In the genomic region with DNA sequence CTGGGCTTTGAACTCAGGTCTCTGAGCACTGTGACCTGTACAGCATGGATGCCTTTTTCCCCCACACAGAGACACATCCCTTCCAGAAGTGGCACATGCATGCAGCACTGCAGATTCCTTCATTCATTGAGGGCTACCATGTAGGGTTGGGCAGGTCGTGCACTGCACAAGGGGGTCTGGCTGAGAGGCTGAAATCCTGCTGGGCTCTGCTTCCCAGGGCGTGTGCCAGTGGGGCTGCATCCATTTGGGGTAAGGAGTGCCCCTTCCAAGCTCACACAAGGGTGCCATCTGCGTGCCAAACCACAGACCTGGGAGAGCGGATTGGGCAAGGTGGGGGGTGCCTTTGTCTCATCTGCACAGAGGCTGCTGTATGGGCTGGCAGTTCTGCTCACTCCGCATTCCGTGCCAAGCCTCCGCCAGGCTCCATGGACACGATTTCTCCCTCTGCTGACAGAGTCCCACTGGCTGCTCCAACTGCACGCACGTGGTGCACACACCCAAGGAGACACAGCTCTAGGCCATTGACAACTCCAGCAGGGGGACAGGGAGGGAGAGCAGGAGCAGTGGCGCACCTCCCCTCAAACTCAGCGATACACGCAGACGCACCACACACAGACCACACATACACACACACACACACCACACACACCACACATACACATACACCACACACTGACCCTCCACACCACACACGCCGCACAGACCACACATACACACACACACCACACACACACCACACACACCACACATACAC, we compare ENCODE assay signal across 9 cellular contexts. TPM values are rescaled to one million over a fixed set of nuclear protein-coding genes. Genes with fewer than 3 reads are reported as not detected.
A peak's percentile ranks its signal among the peaks of the same experiment; 100 is the strongest.
DNase-seq lines count a peak whose midpoint lies in the region; ATAC-seq and TF ChIP-seq lines count a peak whose summit lies in the region.
"Had no signal": no experiment of that assay in that cellular context is flagged by ENCODE, and none has a peak within 500 bp of the region (broad histone marks: within the 10 kb centered on the region; RNA-seq: fewer than 3 reads in every experiment).

No MANE protein-coding gene starts in this region.

- peak; percentile 67 for DNase-seq in A172 (ENCODE audit: low spot score)
- peak; percentile 39 to 45 for DNase-seq in HAP-1 (ENCODE audit: low spot score in 2 of 2)
- peak; percentile 54 for DNase-seq in RKO (ENCODE audit: low spot score)
- DNase-seq in glutamatergic neuron = peak; percentile 52
- DNase-seq in endothelial cell (ENCODE audit: low spot score) = no peak
- DNase-seq in activated CD4-positive, alpha-beta T cell treated with anti-CD3 and anti-CD28 coated beads, Interleukin-2, amount 50 U/mL, for 48 hours = no peak
- no peak for DNase-seq in GM13977 (ENCODE audit: low spot score)

- peaks cover 4% of the 10 kb centered on the region for H3K36me3 Mint-ChIP-seq in glutamatergic neuron (ENCODE audit: unreplicated experiment)
- peaks cover 4% of the 10 kb centered on the region for H3K36me3 Mint-ChIP-seq in endothelial cell (ENCODE audit: low read depth, unreplicated experiment)

- H3K4me1 Mint-ChIP-seq in glutamatergic neuron (ENCODE audit: low read depth, unreplicated experiment) (no peaks in the 10 kb centered on the region), endothelial cell (ENCODE audit: unreplicated experiment) (peaks cover 4% of the 10 kb centered on the region)

- no peak overlapping the region for H3K27ac Mint-ChIP-seq in glutamatergic neuron (ENCODE audit: unreplicated experiment)
- no peak overlapping the region for H3K27ac Mint-ChIP-seq in endothelial cell (ENCODE audit: unreplicated experiment)

- H3K36me3 ChIP-seq in HAP-1 (replicated peaks) = no peaks in the 10 kb centered on the region

- H3K27me3 Mint-ChIP-seq in glutamatergic neuron (ENCODE audit: unreplicated experiment) (peaks cover 30% of the 10 kb centered on the region), endothelial cell (ENCODE audit: unreplicated experiment) (peaks cover 34% of the 10 kb centered on the region)

- H3K4me3 Mint-ChIP-seq in glutamatergic neuron (ENCODE audit: unreplicated experiment) = no peak overlapping the region
- H3K4me3 Mint-ChIP-seq in endothelial cell (ENCODE audit: unreplicated experiment) = no peak overlapping the region

- no peaks in the 10 kb centered on the region for H3K4me1 ChIP-seq in HAP-1

- H3K9me3 Mint-ChIP-seq in glutamatergic neuron (ENCODE audit: unreplicated experiment) = peaks cover 6% of the 10 kb centered on the region
- peaks cover 3% of the 10 kb centered on the region for H3K9me3 Mint-ChIP-seq in endothelial cell (ENCODE audit: unreplicated experiment)

- in situ Hi-C loops in HAP-1 (cut with MboI; ENCODE audit: low sequenced_read_pairs) (no loop called here), GM13977 (cut with MboI; ENCODE audit: low pct_unique_long_range_greater_than_20kb, low sequenced_read_pairs, unreplicated experiment) (no loop called here)

- H3K27me3 ChIP-seq in HAP-1 (ENCODE audit: low read depth) = peaks cover 52% of the 10 kb centered on the region

- H3K9me3 ChIP-seq in HAP-1 = no peaks in the 10 kb centered on the region

- ATAC-seq in GM19397 (IDR thresholded peaks at IDR 0.05; ENCODE audit: unreplicated experiment) = no peak

- H3K4me3 ChIP-seq in HAP-1 = no peak overlapping the region

- TF ChIP-seq CTCF in glutamatergic neuron (IDR thresholded peaks at IDR 0.05; ENCODE audit: partially characterized antibody, unreplicated experiment) (no peak), endothelial cell (IDR thresholded peaks at IDR 0.05; ENCODE audit: unreplicated experiment) (no peak), GM13977 (IDR thresholded peaks at IDR 0.05; ENCODE audit: extremely low read depth, insufficient read depth, missing control alignments) (no peak)

RNA-seq across cellular contexts. Expression of a gene that starts 4.5 kb away (rescaled TPM):
- total RNA-seq in A172 (2014; rRNA removed; shearing (Covaris generic)) = not detected in 2 replicates
- total RNA-seq in glutamatergic neuron (ENCODE audit: unreplicated experiment) = 3.2 TPM
- total RNA-seq in endothelial cell (ENCODE audit: unreplicated experiment) = not detected
- total RNA-seq: dermis microvascular lymphatic vessel endothelial cell had no signal

RNA-seq across cellular contexts. Expression of a gene that starts 13.8 kb away (rescaled TPM):
- 114 and 139 TPM in 2 replicates for total RNA-seq in A172 (2014; rRNA removed; shearing (Covaris generic))
- total RNA-seq in glutamatergic neuron (ENCODE audit: unreplicated experiment) (24.9 TPM), endothelial cell (ENCODE audit: unreplicated experiment) (20.2 TPM)

RNA-seq across cellular contexts. Expression of a gene that starts 17.0 kb away (rescaled TPM):
- total RNA-seq in A172 (2014; rRNA removed; shearing (Covaris generic)) = 0.07 TPM in 1 of 2 replicates, not detected in the other
- total RNA-seq in glutamatergic neuron (ENCODE audit: unreplicated experiment) (not detected), endothelial cell (ENCODE audit: unreplicated experiment) (not detected)
- total RNA-seq: dermis microvascular lymphatic vessel endothelial cell had no signal

RNA-seq across cellular contexts. Expression of a gene that starts 28.8 kb away (rescaled TPM):
- 4.1 and 4.8 TPM in 2 replicates for total RNA-seq in A172 (2014; rRNA removed; shearing (Covaris generic))
- total RNA-seq in glutamatergic neuron (ENCODE audit: unreplicated experiment) (13.7 TPM), endothelial cell (ENCODE audit: unreplicated experiment) (8.7 TPM)

RNA-seq across cellular contexts. Expression of a gene that starts 37.4 kb away (rescaled TPM):
- 56.2 and 65.7 TPM in 2 replicates for total RNA-seq in A172 (2014; rRNA removed; shearing (Covaris generic))
- total RNA-seq in glutamatergic neuron (ENCODE audit: unreplicated experiment) (125 TPM), endothelial cell (ENCODE audit: unreplicated experiment) (37.7 TPM)

Comparison
In these comparisons a context has a peak if more than half of its experiments do, and no peak if none do; other contexts are left out.
1. DNase-seq: peak in A172 (single experiment), HAP-1 (2 of 2), RKO (single experiment) and glutamatergic neuron (single experiment); none in endothelial cell (single experiment), activated CD4-positive, alpha-beta T cell treated with anti-CD3 and anti-CD28 coated beads, Interleukin-2, amount 50 U/mL, for 48 hours (0 of 2) and GM13977 (single experiment).